In the genomic region with DNA sequence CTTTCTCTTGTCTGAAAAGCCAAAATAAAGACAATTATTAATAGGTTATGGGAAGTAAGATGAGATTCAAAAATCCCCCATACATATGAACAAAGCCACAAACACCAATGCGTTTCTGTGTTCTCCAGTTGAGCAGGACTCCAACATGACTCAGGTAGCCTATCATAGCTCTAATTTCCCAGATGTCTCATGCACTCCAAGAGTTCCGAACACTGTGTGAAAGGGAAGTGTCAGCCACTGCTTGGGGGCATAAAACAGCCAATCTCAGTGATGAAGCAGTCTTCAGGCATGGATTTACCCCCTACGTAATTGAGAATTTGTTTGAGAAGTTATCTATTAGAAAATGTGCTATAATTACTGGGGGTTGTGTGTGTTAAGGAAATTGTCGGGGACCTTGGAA, we compare ENCODE assay signal across 1 cellular context.
A peak's percentile ranks its signal among the peaks of the same experiment; 100 is the strongest.
TF ChIP-seq lines count a peak whose summit lies in the region.

No MANE protein-coding gene starts in this region.

TF ChIP-seq in GM12878, 131 proteins besides CTCF, POLR2A, EP300 and RAD21 (continued from another document):
- no peak for TF ChIP-seq ATF2 (IDR thresholded peaks at IDR 0.05; ENCODE audit: low read length)
- TF ChIP-seq FOXK2 (IDR thresholded peaks at IDR 0.05), result no peak
- TF ChIP-seq, protein P1, sequence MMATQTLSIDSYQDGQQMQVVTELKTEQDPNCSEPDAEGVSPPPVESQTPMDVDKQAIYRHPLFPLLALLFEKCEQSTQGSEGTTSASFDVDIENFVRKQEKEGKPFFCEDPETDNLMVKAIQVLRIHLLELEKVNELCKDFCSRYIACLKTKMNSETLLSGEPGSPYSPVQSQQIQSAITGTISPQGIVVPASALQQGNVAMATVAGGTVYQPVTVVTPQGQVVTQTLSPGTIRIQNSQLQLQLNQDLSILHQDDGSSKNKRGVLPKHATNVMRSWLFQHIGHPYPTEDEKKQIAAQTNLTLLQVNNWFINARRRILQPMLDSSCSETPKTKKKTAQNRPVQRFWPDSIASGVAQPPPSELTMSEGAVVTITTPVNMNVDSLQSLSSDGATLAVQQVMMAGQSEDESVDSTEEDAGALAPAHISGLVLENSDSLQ (IDR thresholded peaks at IDR 0.05), result no peak
- TF ChIP-seq NR2F1 (conservative IDR thresholded peaks at IDR 0.05), result 0 out of 2 replicates have a peak, but pooled peaks have one; percentile 1
- TF ChIP-seq SMC3 (IDR thresholded peaks at IDR 0.05; ENCODE audit: borderline replicate concordance, low read length), result no peak
- TF ChIP-seq ZNF207 (IDR thresholded peaks at IDR 0.05; ENCODE audit: borderline replicate concordance), result no peak
- peak in 1 of 2 experiments; percentile 46; a peak in 1 of 4 replicates for TF ChIP-seq IKZF2 (IDR thresholded peaks at IDR 0.05)
- TF ChIP-seq POLR2AphosphoS5 (IDR thresholded peaks at IDR 0.05; ENCODE audit: low read length), result no peak
- peak; percentile 69 for TF ChIP-seq IKZF1 (conservative IDR thresholded peaks at IDR 0.05)
- TF ChIP-seq, protein P2, sequence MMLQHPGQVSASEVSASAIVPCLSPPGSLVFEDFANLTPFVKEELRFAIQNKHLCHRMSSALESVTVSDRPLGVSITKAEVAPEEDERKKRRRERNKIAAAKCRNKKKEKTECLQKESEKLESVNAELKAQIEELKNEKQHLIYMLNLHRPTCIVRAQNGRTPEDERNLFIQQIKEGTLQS (IDR thresholded peaks at IDR 0.05; ENCODE audit: borderline replicate concordance, extremely low read depth, low read depth, low read length), result no peak
- TF ChIP-seq ETV6 (conservative IDR thresholded peaks at IDR 0.05 in 1 of 2, IDR thresholded peaks at IDR 0.05 in 1 of 2; ENCODE audit: borderline replicate concordance in 1 of 2, low read depth in 1 of 2), result no peak
- TF ChIP-seq HDAC2 (IDR thresholded peaks at IDR 0.05), result no peak
- TF ChIP-seq MEF2B (IDR thresholded peaks at IDR 0.05; ENCODE audit: partially characterized antibody, poor library complexity, severe bottlenecking), result no peak
- no peak for TF ChIP-seq IRF4 (IDR thresholded peaks at IDR 0.05; ENCODE audit: low read depth, low read length)
- TF ChIP-seq NBN (IDR thresholded peaks at IDR 0.05), result no peak
- no peak for TF ChIP-seq MEF2A (IDR thresholded peaks at IDR 0.05; ENCODE audit: insufficient read depth, low read depth, low read length)
- no peak for TF ChIP-seq GABPA (IDR thresholded peaks at IDR 0.05; ENCODE audit: low read depth)
- TF ChIP-seq, protein P3, sequence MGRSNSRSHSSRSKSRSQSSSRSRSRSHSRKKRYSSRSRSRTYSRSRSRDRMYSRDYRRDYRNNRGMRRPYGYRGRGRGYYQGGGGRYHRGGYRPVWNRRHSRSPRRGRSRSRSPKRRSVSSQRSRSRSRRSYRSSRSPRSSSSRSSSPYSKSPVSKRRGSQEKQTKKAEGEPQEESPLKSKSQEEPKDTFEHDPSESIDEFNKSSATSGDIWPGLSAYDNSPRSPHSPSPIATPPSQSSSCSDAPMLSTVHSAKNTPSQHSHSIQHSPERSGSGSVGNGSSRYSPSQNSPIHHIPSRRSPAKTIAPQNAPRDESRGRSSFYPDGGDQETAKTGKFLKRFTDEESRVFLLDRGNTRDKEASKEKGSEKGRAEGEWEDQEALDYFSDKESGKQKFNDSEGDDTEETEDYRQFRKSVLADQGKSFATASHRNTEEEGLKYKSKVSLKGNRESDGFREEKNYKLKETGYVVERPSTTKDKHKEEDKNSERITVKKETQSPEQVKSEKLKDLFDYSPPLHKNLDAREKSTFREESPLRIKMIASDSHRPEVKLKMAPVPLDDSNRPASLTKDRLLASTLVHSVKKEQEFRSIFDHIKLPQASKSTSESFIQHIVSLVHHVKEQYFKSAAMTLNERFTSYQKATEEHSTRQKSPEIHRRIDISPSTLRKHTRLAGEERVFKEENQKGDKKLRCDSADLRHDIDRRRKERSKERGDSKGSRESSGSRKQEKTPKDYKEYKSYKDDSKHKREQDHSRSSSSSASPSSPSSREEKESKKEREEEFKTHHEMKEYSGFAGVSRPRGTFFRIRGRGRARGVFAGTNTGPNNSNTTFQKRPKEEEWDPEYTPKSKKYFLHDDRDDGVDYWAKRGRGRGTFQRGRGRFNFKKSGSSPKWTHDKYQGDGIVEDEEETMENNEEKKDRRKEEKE (IDR thresholded peaks at IDR 0.05), result no peak
- TF ChIP-seq ATF7 (IDR thresholded peaks at IDR 0.05; ENCODE audit: low read depth), result no peak
- TF ChIP-seq JUNB (IDR thresholded peaks at IDR 0.05), result no peak
- no peak for TF ChIP-seq TBL1XR1 (IDR thresholded peaks at IDR 0.05; ENCODE audit: low read depth, low read length)
- no peak for TF ChIP-seq KDM1A (IDR thresholded peaks at IDR 0.05; ENCODE audit: borderline replicate concordance)
- TF ChIP-seq RELB (IDR thresholded peaks at IDR 0.05; ENCODE audit: low read depth), result 0 out of 2 replicates have a peak, but pooled peaks have one; percentile 25
- TF ChIP-seq MYC (IDR thresholded peaks at IDR 0.05; ENCODE audit: insufficient read depth, insufficient read length, insufficient replicate concordance, low read length, severe bottlenecking), result no peak
